ENCODE assay signal across 24 cellular contexts in the genomic region with DNA sequence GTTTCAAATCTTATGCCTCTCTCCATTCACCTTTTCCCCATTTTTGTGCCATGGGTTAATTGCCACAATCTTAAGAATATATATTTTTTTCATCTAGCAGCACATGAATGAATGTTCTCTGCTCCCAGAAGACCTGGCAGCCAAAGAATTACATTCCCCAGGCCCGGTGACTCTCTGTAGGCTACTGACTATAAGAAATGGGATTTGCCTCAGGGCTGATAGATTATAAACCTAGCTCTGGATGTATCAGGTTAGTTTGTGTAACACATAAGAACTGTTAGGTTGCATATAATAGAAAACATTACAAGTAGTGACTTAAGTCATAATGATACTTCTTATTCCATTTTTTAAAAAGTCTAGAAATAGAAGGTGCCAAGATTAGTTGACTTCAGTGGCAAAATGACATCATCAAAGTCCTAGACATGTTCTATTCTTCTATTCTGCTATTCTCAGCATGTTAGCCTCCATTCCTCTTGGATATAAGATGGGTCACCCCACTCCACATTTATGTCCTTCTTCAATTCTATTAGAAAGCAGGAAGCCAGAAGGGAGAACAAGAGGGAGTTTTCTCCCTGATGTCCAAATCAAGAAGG. TPM values are rescaled to one million over a fixed set of nuclear protein-coding genes. Genes with fewer than 3 reads are reported as not detected.
"Had no signal": no experiment of that assay in that cellular context is flagged by ENCODE, and none has a peak within 500 bp of the region (broad histone marks: within the 10 kb centered on the region; RNA-seq: fewer than 3 reads in every experiment).

No MANE protein-coding gene starts in this region.

- H3K36me3 ChIP-seq: MG63, SJSA1 had no signal

- H3K4me1 ChIP-seq: SJSA1 had no signal

- H3K27me3 ChIP-seq: MG63, SJSA1 had no signal

- H3K9me3 ChIP-seq: MG63, SJSA1 had no signal

- FAIRE-seq: HTR-8/SVneo, RCC 7860 had no signal

- H3K4me3 ChIP-seq: MG63, SJSA1, SK-N-MC had no signal

- DNase-seq: Karpas-422, KG1, MG63, NCI-H1092, NCI-H1105 treated with DMSO at 0.1 percent for 48 hours, NCI-H1417 treated with DMSO at 0.1 percent for 48 hours, NCI-H146, NCI-H1694 treated with DMSO at 0.1 percent for 48 hours, NCI-H1930, NCI-H2081, NCI-H2107, NCI-H2227 treated with DMSO at 0.1 percent for 48 hours, NCI-H446, NCI-H510A, NCI-H69, NCI-H774, Right ventricle myocardium superior, RPMI8226, SIG-M5 had no signal

- H3K27ac ChIP-seq: HL-60, SJSA1, SK-N-MC had no signal

RNA-seq across cellular contexts. Expression of a gene that starts 10.9 kb away (rescaled TPM):
- total RNA-seq: Right ventricle myocardium superior, SJSA1 had no signal
